Comparison of ENCODE assay signal across 25 cellular contexts in the genomic region with DNA sequence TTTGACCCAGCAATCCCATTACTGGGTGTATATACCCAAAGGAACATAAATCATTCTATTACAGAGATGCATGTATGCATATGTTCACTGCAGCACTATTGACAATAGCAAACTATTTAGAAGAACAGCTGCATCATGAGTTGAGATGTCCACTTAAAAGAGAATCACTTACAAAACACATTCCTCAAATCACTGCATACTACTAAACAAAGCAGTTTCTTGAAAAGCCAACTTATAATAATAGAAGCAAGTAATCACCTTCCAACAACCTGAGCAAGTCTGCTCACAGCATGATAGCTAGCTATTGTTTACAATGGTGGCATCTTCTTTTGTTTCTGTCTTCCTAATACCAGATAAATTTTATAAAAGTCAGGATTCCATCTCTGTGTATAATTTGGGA.
"Had no signal": no experiment of that assay in that cellular context is flagged by ENCODE, and none has a peak within 500 bp of the region (broad histone marks: within the 10 kb centered on the region; RNA-seq: fewer than 3 reads in every experiment).

No MANE protein-coding gene starts in this region.

- H3K36me3 Mint-ChIP-seq: naive thymus-derived CD4-positive, alpha-beta T cell; stimulated activated memory B cell treated with anti-CD40 and anti-IgM and Interleukin-4, amounts not matched to agents 10 μg/mL and 1 μg/mL and 100 μg/mL, for 72 hours had no signal

- H3K9me3 Mint-ChIP-seq: nephron; stimulated activated memory B cell treated with anti-CD40 and anti-IgM and Interleukin-4, amounts not matched to agents 10 μg/mL and 1 μg/mL and 100 μg/mL, for 72 hours had no signal

- H3K9me3 ChIP-seq: gastrocnemius medialis, prostate gland, right atrium auricular region, testis, tibial nerve, upper lobe of right lung, vagina had no signal

- H3K4me3 ChIP-seq: dorsolateral prefrontal cortex, gastrocnemius medialis, lung, prostate gland, right atrium auricular region, testis, tibial nerve, upper lobe of right lung, vagina had no signal

- H3K27ac ChIP-seq: dorsolateral prefrontal cortex, epithelial cell of prostate, gastrocnemius medialis, prostate gland, right atrium auricular region, testis, tibial nerve, upper lobe of right lung, vagina had no signal

- H3K4me1 Mint-ChIP-seq: naive thymus-derived CD4-positive, alpha-beta T cell; stimulated activated memory B cell treated with anti-CD40 and anti-IgM and Interleukin-4, amounts not matched to agents 10 μg/mL and 1 μg/mL and 100 μg/mL, for 72 hours had no signal

- H3K27ac Mint-ChIP-seq: naive thymus-derived CD4-positive, alpha-beta T cell; nephron; stimulated activated memory B cell treated with anti-CD40 and anti-IgM and Interleukin-4, amounts not matched to agents 10 μg/mL and 1 μg/mL and 100 μg/mL, for 72 hours had no signal

- H3K27me3 ChIP-seq: dorsolateral prefrontal cortex, gastrocnemius medialis, right atrium auricular region, testis, tibial nerve, upper lobe of right lung, vagina had no signal

- H3K4me3 Mint-ChIP-seq: naive thymus-derived CD4-positive, alpha-beta T cell; nephron; stimulated activated memory B cell treated with anti-CD40 and anti-IgM and Interleukin-4, amounts not matched to agents 10 μg/mL and 1 μg/mL and 100 μg/mL, for 72 hours had no signal

- H3K27me3 Mint-ChIP-seq: naive thymus-derived CD4-positive, alpha-beta T cell; stimulated activated memory B cell treated with anti-CD40 and anti-IgM and Interleukin-4, amounts not matched to agents 10 μg/mL and 1 μg/mL and 100 μg/mL, for 72 hours had no signal

- DNase-seq: cerebellar nuclear complex; dorsolateral prefrontal cortex; effector CD4-positive, alpha-beta T cell; foreskin fibroblast; gastrocnemius medialis; head of caudate nucleus; mesenchymal stem cell; midbrain; naive thymus-derived CD4-positive, alpha-beta T cell; nucleus accumbens; stimulated activated CD4-positive, alpha-beta T cell treated with anti-CD3 and anti-CD28 coated beads, Interleukin-4, amount 100 ng/mL, for 4 hours; stimulated activated naive CD8-positive, alpha-beta T cell treated with anti-CD3 and anti-CD28 coated beads, Interleukin-15, Interleukin-2, amounts not matched to agents 100 U/mL and 50 U/mL, for 24 hours; substantia nigra; testis; upper lobe of right lung had no signal

- H3K36me3 ChIP-seq: gastrocnemius medialis, prostate gland, right atrium auricular region, tibial nerve, upper lobe of right lung, vagina had no signal

- FAIRE-seq: colon, islet of Langerhans had no signal

- H3K4me1 ChIP-seq: gastrocnemius medialis, prostate gland, right atrium auricular region, testis, tibial nerve, upper lobe of right lung, vagina had no signal
